2 cellular contexts compared by ENCODE assay signal in genomic region chr14:102824832-102825231, GRCh38.
TF ChIP-seq lines count a peak whose summit lies in the region.

No MANE protein-coding gene starts in this region.

TF ChIP-seq in IMR-90, 13 proteins besides CTCF, POLR2A, EP300 and RAD21:
- TF ChIP-seq BHLHE40 (IDR thresholded peaks at IDR 0.05; ENCODE audit: low read depth, low read length) (peak; percentile 47; the same call in 1 of the 2 replicates), RFX5 (IDR thresholded peaks at IDR 0.05; ENCODE audit: low read depth, low read length) (no peak), FOS (IDR thresholded peaks at IDR 0.05; ENCODE audit: low read depth, low read length) (peak; percentile 44; the same call in 1 of the 2 replicates), SMC3 (IDR thresholded peaks at IDR 0.05; ENCODE audit: low read depth, low read length) (no peak), RCOR1 (IDR thresholded peaks at IDR 0.05; ENCODE audit: insufficient replicate concordance, low read length) (no peak), CEBPB (IDR thresholded peaks at IDR 0.05; ENCODE audit: low read depth, low read length) (peak; percentile 39; the same call in 1 of the 2 replicates)

TF ChIP-seq in H1, 55 proteins besides CTCF, POLR2A, EP300 and RAD21:
- TF ChIP-seq CEBPB (IDR thresholded peaks at IDR 0.05; ENCODE audit: low read depth, low read length) (no peak), SIRT6 (IDR thresholded peaks at IDR 0.05; ENCODE audit: low read length) (no peak), E2F6 (IDR thresholded peaks at IDR 0.05) (no peak), GABPA (IDR thresholded peaks at IDR 0.05; ENCODE audit: borderline replicate concordance, insufficient read depth, low read length) (no peak), ASH2L (IDR thresholded peaks at IDR 0.05; ENCODE audit: low read length) (no peak), CREB1 (IDR thresholded peaks at IDR 0.05) (no peak), BACH1 (IDR thresholded peaks at IDR 0.05; ENCODE audit: low read length) (no peak), ATF3 (IDR thresholded peaks at IDR 0.05; ENCODE audit: insufficient read depth, low read depth, low read length) (no peak), TAF7 (optimal IDR thresholded peaks at IDR 0.05; ENCODE audit: borderline replicate concordance, low read depth, low read length) (no peak), TBP (IDR thresholded peaks at IDR 0.05; ENCODE audit: low read depth, low read length) (no peak), HDAC6 (IDR thresholded peaks at IDR 0.05; ENCODE audit: low read depth, low read length) (no peak), ZNF274 (IDR thresholded peaks at IDR 0.05; ENCODE audit: borderline replicate concordance, extremely low read depth, low read length) (no peak), USF2 (IDR thresholded peaks at IDR 0.05; ENCODE audit: low read length) (no peak), SP4 (IDR thresholded peaks at IDR 0.05; ENCODE audit: low read length) (no peak), ATF2 (IDR thresholded peaks at IDR 0.05; ENCODE audit: low read length) (no peak), GTF2F1 (IDR thresholded peaks at IDR 0.05; ENCODE audit: borderline replicate concordance, low read depth, low read length) (no peak), BCL11A (IDR thresholded peaks at IDR 0.05; ENCODE audit: low read depth in 2 of 2, low read length in 2 of 2) (no peak), NANOG (IDR thresholded peaks at IDR 0.05; ENCODE audit: insufficient read depth, low read depth, low read length, poor library complexity, severe bottlenecking) (no peak)
